ENCODE assay signal across 8 cellular contexts in genomic region chr16:28491970-28492474, GRCh38. TPM values are rescaled to one million over a fixed set of nuclear protein-coding genes. Genes with fewer than 3 reads are reported as not detected.
A peak's percentile ranks its signal among the peaks of the same experiment; 100 is the strongest.
DNase-seq lines count a peak whose midpoint lies in the region; ATAC-seq and TF ChIP-seq lines count a peak whose summit lies in the region.

TSS of gene CLN3 (minus strand) at chr16:28492074. CDS start at chr16:28491759, 315 bp downstream.

- peak within 1 kb of the TSS; percentile 93 for H3K27ac ChIP-seq in CD4-positive, alpha-beta memory T cell (ENCODE audit: low read depth, low read length)
- H3K27ac ChIP-seq in lower lobe of right lung, result peak within 1 kb of the TSS; percentile 98

- peaks cover 65% of the 10 kb centered on the region for H3K4me1 ChIP-seq in CD4-positive, alpha-beta memory T cell (ENCODE audit: insufficient read depth, low read length)
- peaks cover 33% of the 10 kb centered on the region for H3K4me1 ChIP-seq in lower lobe of right lung

- H3K27me3 ChIP-seq in CD4-positive, alpha-beta memory T cell (ENCODE audit: insufficient read depth, low read length), result no peaks in the 10 kb centered on the region
- no peaks in the 10 kb centered on the region for H3K27me3 ChIP-seq in lower lobe of right lung (ENCODE audit: low read depth)

- POLR2A ChIA-PET in CD4-positive, alpha-beta memory T cell (lab: Charles Lee; ENCODE audit: partially characterized antibody), result interaction anchor here (0.6 to 6.2 kb wide), 14 partner anchors 8 to 303 kb away, joined by 3 to 122 read pairs (median 4); partner anchors contain the start of gene SGF29

- peak; percentile 91 to 95 (median 93) for DNase-seq in CD4-positive, alpha-beta memory T cell
- DNase-seq in HS-5 (ENCODE audit: low read depth) (peak; percentile 84), NK-92 (lab: John Stamatoyannopoulos, UW; ENCODE audit: unreplicated experiment) (peak; percentile 36), lower lobe of right lung (peak; percentile 95)
- DNase-seq in activated CD8-positive, alpha-beta memory T cell treated with anti-CD3 and anti-CD28 coated beads for 1 hour (ENCODE audit: extremely low read depth in 1 of 2, low read depth in 1 of 2), result peak; percentile 70 to 75
- peak; percentile 83 for DNase-seq in effector CD4-positive, alpha-beta T cell
- peak; percentile 63 to 69 (median 68) for DNase-seq in stimulated activated CD4-positive, alpha-beta T cell treated with anti-CD3 and anti-CD28 coated beads, TNF-alpha, amount 100 ng/mL, for 1 hour (ENCODE audit: low read depth in 3 of 3, low spot score in 1 of 3)

- no peaks in the 10 kb centered on the region for H3K9me3 ChIP-seq in CD4-positive, alpha-beta memory T cell (ENCODE audit: control insufficient read depth in 1 of 2, low read length in 2 of 2)
- no peaks in the 10 kb centered on the region for H3K9me3 ChIP-seq in lower lobe of right lung

- H3K9me3 Mint-ChIP-seq in CD4-positive, alpha-beta memory T cell, result peaks cover 0 to 2% (median 0%) of the 10 kb centered on the region in 8 donors

- H3K4me1 Mint-ChIP-seq in CD4-positive, alpha-beta memory T cell, result peaks cover 39 to 77% (median 61%) of the 10 kb centered on the region in 4 donors

- H3K27ac Mint-ChIP-seq in CD4-positive, alpha-beta memory T cell, result peak within 1 kb of the TSS; percentile 99 to 100 (median 100)

- H3K27me3 Mint-ChIP-seq in CD4-positive, alpha-beta memory T cell, result no peaks in the 10 kb centered on the region

- H3K36me3 ChIP-seq in CD4-positive, alpha-beta memory T cell (ENCODE audit: insufficient read depth, low read length), result peaks cover 19% of the 10 kb centered on the region
- peaks cover 30% of the 10 kb centered on the region for H3K36me3 ChIP-seq in lower lobe of right lung

- intact Hi-C loops in CD4-positive, alpha-beta memory T cell (cut with micrococcal nuclease), result no loop called here
- intact Hi-C loops in lower lobe of right lung (cut with DNase I), result no loop called here

- H3K36me3 Mint-ChIP-seq in CD4-positive, alpha-beta memory T cell, result peaks cover 23 to 48% of the 10 kb centered on the region in 2 donors

- ATAC-seq in GM19463 (IDR thresholded peaks at IDR 0.05; ENCODE audit: unreplicated experiment) (peak; percentile 73), lower lobe of right lung (peak; percentile 94 to 96)

- peak within 1 kb of the TSS; percentile 36 to 82 for H3K4me3 ChIP-seq in CD4-positive, alpha-beta memory T cell (ENCODE audit: low read length in 2 of 2)
- peak within 1 kb of the TSS; percentile 99 for H3K4me3 ChIP-seq in lower lobe of right lung

- TF ChIP-seq CTCF in lower lobe of right lung (IDR thresholded peaks at IDR 0.05), result no peak

- CTCF ChIA-PET in CD4-positive, alpha-beta memory T cell (lab: Charles Lee; ENCODE audit: partially characterized antibody), result interaction anchor here (1.3 to 2.7 kb wide), 3 partner anchors 24 to 60 kb away, joined by 5 to 20 read pairs (median 9); no protein-coding TSS in a partner anchor

- H3K4me3 Mint-ChIP-seq in CD4-positive, alpha-beta memory T cell, result peak within 1 kb of the TSS; percentile 96 to 99 (median 98)

RNA-seq across cellular contexts. Expression of gene CLN3, which starts in this region (rescaled TPM):
- total RNA-seq in CD4-positive, alpha-beta memory T cell, result 10 to 100 TPM; 62.1 to 63.6 TPM
- polyA plus RNA-seq in CD4-positive, alpha-beta memory T cell, result 10 to 100 TPM; 16.8 to 33.7 TPM
- total RNA-seq in lower lobe of right lung, result 79.9 TPM

Comparison
In these comparisons a context has a peak if more than half of its experiments do, and no peak if none do; other contexts are left out.
1. Peak in every context shown above with its lines: DNase-seq, ATAC-seq, H3K4me3 ChIP-seq and H3K27ac ChIP-seq.
2. DNase-seq: peak in every context shown above with its lines; median percentile 95 in lower lobe of right lung; 93 in CD4-positive, alpha-beta memory T cell; 84 in HS-5; 83 in effector CD4-positive, alpha-beta T cell; 72 in activated CD8-positive, alpha-beta memory T cell treated with anti-CD3 and anti-CD28 coated beads for 1 hour; 68 in stimulated activated CD4-positive, alpha-beta T cell treated with anti-CD3 and anti-CD28 coated beads, TNF-alpha, amount 100 ng/mL, for 1 hour; 36 in NK-92.